ENCODE assay signal across 22 cellular contexts in the genomic region with DNA sequence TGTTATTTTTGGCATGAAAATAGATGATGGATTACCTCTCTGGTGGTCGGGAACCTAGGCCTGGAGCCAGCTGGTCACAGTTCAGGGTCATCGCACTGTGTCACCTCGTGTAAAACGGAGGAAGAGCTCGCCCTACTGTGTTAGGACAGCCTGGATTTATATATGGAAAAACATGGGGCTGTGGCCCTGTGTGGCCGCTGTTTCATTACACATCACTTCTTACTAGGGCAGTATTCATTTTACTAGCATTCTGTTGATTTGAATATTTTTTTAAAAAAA.
"Had no signal": no experiment of that assay in that cellular context is flagged by ENCODE, and none has a peak within 500 bp of the region (broad histone marks: within the 10 kb centered on the region; RNA-seq: fewer than 3 reads in every experiment).

No MANE protein-coding gene starts in this region.

- H3K36me3 Mint-ChIP-seq: activated naive CD8-positive, alpha-beta T cell treated with anti-CD3 and anti-CD28 coated beads for 36 hours; immature natural killer cell had no signal

- H3K27ac ChIP-seq: left lung, stomach, suprapubic skin, tibial nerve had no signal

- ATAC-seq: left lung, sciatic nerve had no signal

- DNase-seq: activated CD4-positive, alpha-beta T cell treated with anti-CD3 and anti-CD28 coated beads for 1 hour; activated CD4-positive, alpha-beta T cell treated with anti-CD3 and anti-CD28 coated beads, Interleukin-2, amount 50 U/mL, for 1 hour; activated naive CD4-positive, alpha-beta T cell treated with Interleukin-2 at 50 U/mL for 16 hours; activated naive CD8-positive, alpha-beta T cell treated with anti-CD3 and anti-CD28 coated beads for 36 hours; activated T-cell treated with anti-CD3 and anti-CD28 coated beads, Interleukin-2, amount 50 U/mL, for 1 hour; amniotic stem cell; effector CD8-positive, alpha-beta T cell; erythroblast; immature natural killer cell; midbrain; stimulated activated CD4-positive, alpha-beta T cell treated with anti-CD3 and anti-CD28 coated beads, Interleukin-4, amount 100 ng/mL, for 4 hours; stomach; T-helper 9 cell had no signal

- H3K9me3 Mint-ChIP-seq: activated naive CD8-positive, alpha-beta T cell treated with anti-CD3 and anti-CD28 coated beads for 36 hours; dendritic cell treated with granulocyte-macrophage colony-stimulating factor and Interleukin-4, amounts not matched to agents 40 ng/mL and 50 ng/mL, for 4 days; neural crest cell had no signal

- H3K4me3 Mint-ChIP-seq: activated naive CD8-positive, alpha-beta T cell treated with anti-CD3 and anti-CD28 coated beads for 36 hours; dendritic cell treated with granulocyte-macrophage colony-stimulating factor and Interleukin-4, amounts not matched to agents 40 ng/mL and 50 ng/mL, for 4 days; immature natural killer cell; neural crest cell had no signal

- H3K4me3 ChIP-seq: hepatocyte, left lung, lung, spleen, stomach, suprapubic skin, tibial nerve had no signal

- H3K36me3 ChIP-seq: left lung, spleen, stomach, suprapubic skin, tibial nerve had no signal

- H3K9me3 ChIP-seq: left lung, spleen, stomach, suprapubic skin, tibial nerve had no signal

- H3K27me3 ChIP-seq: hepatocyte, tibial nerve had no signal

- H3K27ac Mint-ChIP-seq: activated naive CD8-positive, alpha-beta T cell treated with anti-CD3 and anti-CD28 coated beads for 36 hours; dendritic cell treated with granulocyte-macrophage colony-stimulating factor and Interleukin-4, amounts not matched to agents 40 ng/mL and 50 ng/mL, for 4 days; immature natural killer cell had no signal
